16 cellular contexts compared by ENCODE assay signal in genomic region chr15:48858401-48858800, GRCh38. TPM values are rescaled to one million over a fixed set of nuclear protein-coding genes. Genes with fewer than 3 reads are reported as not detected.
A peak's percentile ranks its signal among the peaks of the same experiment; 100 is the strongest.
DNase-seq lines count a peak whose midpoint lies in the region; FAIRE-seq and TF ChIP-seq lines count a peak whose summit lies in the region.
"Had no signal": no experiment of that assay in that cellular context is flagged by ENCODE, and none has a peak within 500 bp of the region (broad histone marks: within the 10 kb centered on the region; RNA-seq: fewer than 3 reads in every experiment).

No MANE protein-coding gene starts in this region.

- peak; percentile 53 for DNase-seq in A172 (ENCODE audit: low spot score)
- DNase-seq in HCEC 1CT = peak; percentile 86
- DNase-seq in bronchial epithelial cell (ENCODE audit: low read depth) = peak; percentile 61
- DNase-seq in NCI-H2029 treated with DMSO at 0.1 percent for 48 hours (lab: John Stamatoyannopoulos, UW) = no peak
- DNase-seq in DMS114 treated with DMSO at 0.1 percent for 48 hours (lab: John Stamatoyannopoulos, UW; ENCODE audit: unreplicated experiment) = no peak
- no peak for DNase-seq in 8988T
- no peak for DNase-seq in mesothelial cell of epicardium (ENCODE audit: low spot score in 2 of 2, unreplicated experiment in 2 of 2)
- DNase-seq: activated CD4-positive, alpha-beta T cell treated with anti-CD3 and anti-CD28 coated beads for 4 hours; activated naive CD4-positive, alpha-beta T cell treated with Interleukin-2 at 50 U/mL for 16 hours; NCI-H1436 treated with DMSO at 0.1 percent for 48 hours; stimulated activated CD4-positive, alpha-beta T cell treated with anti-CD3 and anti-CD28 coated beads, Interleukin-4, amount 100 ng/mL, for 1 hour; substantia nigra had no signal

- no peaks in the 10 kb centered on the region for H3K36me3 ChIP-seq in OCI-LY3 (replicated peaks; ENCODE audit: low read depth, low read length)
- H3K36me3 ChIP-seq in bronchial epithelial cell (ENCODE audit: control insufficient read depth, insufficient read depth, low read length) = no peaks in the 10 kb centered on the region

- peaks cover 5% of the 10 kb centered on the region for H3K36me3 Mint-ChIP-seq in mesothelial cell of epicardium

- peak overlapping the region; percentile 13 for H3K4me2 ChIP-seq in OCI-LY3 (ENCODE audit: low read length)

- no peak for TF ChIP-seq CTCF in OCI-LY3 (IDR thresholded peaks at IDR 0.05; ENCODE audit: low read depth, low read length)
- TF ChIP-seq CTCF in bronchial epithelial cell (IDR thresholded peaks at IDR 0.05; ENCODE audit: insufficient read depth, low read length, severe bottlenecking) = no peak
- TF ChIP-seq CTCF in mesothelial cell of epicardium (IDR thresholded peaks at IDR 0.05; ENCODE audit: unreplicated experiment) = no peak

- H3K27ac Mint-ChIP-seq in mesothelial cell of epicardium = no peak overlapping the region
- H3K27ac Mint-ChIP-seq: dendritic cell treated with granulocyte-macrophage colony-stimulating factor and Interleukin-4, amounts not matched to agents 40 ng/mL and 50 ng/mL, for 4 days had no signal

- H3K27me3 Mint-ChIP-seq in mesothelial cell of epicardium (ENCODE audit: low read depth) = no peaks in the 10 kb centered on the region
- H3K27me3 Mint-ChIP-seq: dendritic cell treated with granulocyte-macrophage colony-stimulating factor and Interleukin-4, amounts not matched to agents 40 ng/mL and 50 ng/mL, for 4 days had no signal

- no peak overlapping the region for H2AFZ ChIP-seq in OCI-LY3 (ENCODE audit: low read depth, low read length)
- H2AFZ ChIP-seq: parathyroid adenoma had no signal

- no peaks in the 10 kb centered on the region for H3K79me2 ChIP-seq in OCI-LY3 (ENCODE audit: low read length)
- H3K79me2 ChIP-seq: parathyroid adenoma had no signal

- no peak overlapping the region for H3K27ac ChIP-seq in OCI-LY3 (ENCODE audit: low read length)
- H3K27ac ChIP-seq: parathyroid adenoma had no signal

- no peaks in the 10 kb centered on the region for H3K9me3 ChIP-seq in OCI-LY3 (ENCODE audit: insufficient read depth, low read length)

- peaks cover 22% of the 10 kb centered on the region for H3K4me1 Mint-ChIP-seq in mesothelial cell of epicardium

- no peak overlapping the region for H3K9ac ChIP-seq in OCI-LY3 (ENCODE audit: low read length)
- H3K9ac ChIP-seq: parathyroid adenoma had no signal

- no peaks in the 10 kb centered on the region for H4K20me1 ChIP-seq in OCI-LY3 (ENCODE audit: insufficient read depth, low read length)

- H3K27me3 ChIP-seq in OCI-LY3 (ENCODE audit: low read depth, low read length) = no peaks in the 10 kb centered on the region
- no peaks in the 10 kb centered on the region for H3K27me3 ChIP-seq in bronchial epithelial cell (ENCODE audit: control insufficient read depth, insufficient read depth, low read length)

- H3K9me3 Mint-ChIP-seq in mesothelial cell of epicardium = peaks cover 9% of the 10 kb centered on the region
- H3K9me3 Mint-ChIP-seq: dendritic cell treated with granulocyte-macrophage colony-stimulating factor and Interleukin-4, amounts not matched to agents 40 ng/mL and 50 ng/mL, for 4 days had no signal

- peaks cover 23% of the 10 kb centered on the region for H3K4me1 ChIP-seq in OCI-LY3 (ENCODE audit: low read length)
- H3K4me1 ChIP-seq: parathyroid adenoma had no signal

- H3K4me3 Mint-ChIP-seq in mesothelial cell of epicardium = no peak overlapping the region
- H3K4me3 Mint-ChIP-seq: dendritic cell treated with granulocyte-macrophage colony-stimulating factor and Interleukin-4, amounts not matched to agents 40 ng/mL and 50 ng/mL, for 4 days had no signal

- FAIRE-seq in bronchial epithelial cell (lab: Jason Lieb, UNC) = no peak

- H3K4me3 ChIP-seq in OCI-LY3 (ENCODE audit: low read length) = no peak overlapping the region
- no peak overlapping the region for H3K4me3 ChIP-seq in bronchial epithelial cell (ENCODE audit: low read depth, low read length)
- H3K4me3 ChIP-seq: lung had no signal

RNA-seq across cellular contexts. Expression of gene EID1, which starts 19.5 kb away (rescaled TPM):
- total RNA-seq in A172 (2014; rRNA removed; shearing (Covaris generic)) = 301 and 330 TPM in 2 replicates
- total RNA-seq in bronchial epithelial cell = 80.8 and 233 TPM in 2 replicates
- total RNA-seq in mesothelial cell of epicardium = 135 to 146 TPM (median 139 TPM) in 3 replicates

RNA-seq across cellular contexts. Expression of gene CEP152, which starts 47.5 kb away (rescaled TPM):
- total RNA-seq in A172 (2014; rRNA removed; shearing (Covaris generic)) = 8.3 and 9.8 TPM in 2 replicates
- total RNA-seq in bronchial epithelial cell = 4.5 and 10.1 TPM in 2 replicates
- 7.1 to 8.0 TPM (median 7.6 TPM) in 3 replicates for total RNA-seq in mesothelial cell of epicardium

Comparison
In these comparisons a context has a peak if more than half of its experiments do, and no peak if none do; other contexts are left out.
1. DNase-seq: peak in A172 (single experiment), HCEC 1CT (single experiment) and bronchial epithelial cell (single experiment); none in NCI-H2029 treated with DMSO at 0.1 percent for 48 hours (single experiment), DMS114 treated with DMSO at 0.1 percent for 48 hours (single experiment), 8988T (single experiment) and mesothelial cell of epicardium (0 of 2).